Comparison of ENCODE assay signal across 1 cellular context in the genomic region with DNA sequence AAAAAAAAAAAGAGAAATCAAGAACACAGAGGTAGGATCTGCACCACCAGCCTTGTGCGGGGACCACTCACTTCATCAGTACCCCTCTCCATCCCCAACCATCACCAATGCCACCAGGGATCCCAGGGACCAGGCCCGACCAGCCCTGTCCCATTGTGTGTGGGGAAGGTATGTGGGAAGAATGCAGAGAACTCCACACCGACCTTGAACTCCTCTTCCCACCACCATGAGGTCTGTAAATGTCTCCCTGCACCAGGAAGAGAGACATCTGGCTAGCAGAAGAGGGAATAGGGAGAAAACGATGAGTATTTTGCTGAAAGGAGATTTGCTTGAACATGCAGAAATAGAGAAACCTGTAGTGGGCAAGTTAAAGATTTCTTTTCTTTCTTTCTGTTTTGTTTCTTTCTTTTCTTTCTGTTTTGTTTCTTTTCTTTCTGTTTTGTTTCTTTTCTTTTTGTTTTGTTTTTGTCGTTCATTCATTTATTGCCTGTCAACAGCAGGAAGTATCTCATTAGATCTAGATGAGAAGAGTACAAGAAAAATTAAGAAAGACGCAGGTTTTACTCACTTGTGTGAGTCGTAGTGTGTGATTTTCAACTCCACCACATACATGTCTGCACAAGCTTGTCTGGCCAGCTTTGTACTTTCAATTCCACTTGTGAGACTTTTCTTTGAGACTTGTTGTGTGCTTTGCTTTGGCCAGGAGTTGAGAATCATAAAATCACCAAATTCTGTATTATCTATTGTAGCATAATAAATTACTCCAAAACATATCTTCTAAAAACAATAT.
TF ChIP-seq lines count a peak whose summit lies in the region.

No MANE protein-coding gene starts in this region.

TF ChIP-seq in HepG2, 621 proteins besides CTCF, POLR2A, EP300 and RAD21 (continued from another document and continues in another):
- no peak for TF ChIP-seq SCMH1 (CRISPR knock-in tag; IDR thresholded peaks at IDR 0.05; ENCODE audit: borderline replicate concordance)
- no peak for TF ChIP-seq ZNF570 (CRISPR knock-in tag; IDR thresholded peaks at IDR 0.05; ENCODE audit: borderline replicate concordance)
- TF ChIP-seq, protein P1, sequence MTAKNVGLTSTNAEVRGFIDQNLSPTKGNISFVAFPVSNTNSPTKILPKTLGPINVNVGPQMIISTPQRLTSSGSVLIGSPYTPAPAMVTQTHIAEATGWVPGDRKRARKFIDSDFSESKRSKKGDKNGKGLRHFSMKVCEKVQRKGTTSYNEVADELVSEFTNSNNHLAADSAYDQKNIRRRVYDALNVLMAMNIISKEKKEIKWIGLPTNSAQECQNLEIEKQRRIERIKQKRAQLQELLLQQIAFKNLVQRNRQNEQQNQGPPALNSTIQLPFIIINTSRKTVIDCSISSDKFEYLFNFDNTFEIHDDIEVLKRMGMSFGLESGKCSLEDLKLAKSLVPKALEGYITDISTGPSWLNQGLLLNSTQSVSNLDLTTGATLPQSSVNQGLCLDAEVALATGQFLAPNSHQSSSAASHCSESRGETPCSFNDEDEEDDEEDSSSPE (CRISPR knock-in tag; IDR thresholded peaks at IDR 0.05), result peak; percentile 55; the same call in 1 of the 2 replicates
- peak in 1 of 2 experiments; percentile 31; a peak in 1 of 4 replicates for TF ChIP-seq NR2F1 (CRISPR knock-in tag; IDR thresholded peaks at IDR 0.05)
- TF ChIP-seq ZNF772 (CRISPR knock-in tag; IDR thresholded peaks at IDR 0.05), result no peak
- TF ChIP-seq HOXA9 (CRISPR knock-in tag; IDR thresholded peaks at IDR 0.05; ENCODE audit: borderline replicate concordance), result no peak
- TF ChIP-seq TARDBP (CRISPR knock-in tag; IDR thresholded peaks at IDR 0.05), result peak; percentile 56
- no peak for TF ChIP-seq MYNN (CRISPR knock-in tag; IDR thresholded peaks at IDR 0.05; ENCODE audit: low read depth)
- TF ChIP-seq, protein P2, sequence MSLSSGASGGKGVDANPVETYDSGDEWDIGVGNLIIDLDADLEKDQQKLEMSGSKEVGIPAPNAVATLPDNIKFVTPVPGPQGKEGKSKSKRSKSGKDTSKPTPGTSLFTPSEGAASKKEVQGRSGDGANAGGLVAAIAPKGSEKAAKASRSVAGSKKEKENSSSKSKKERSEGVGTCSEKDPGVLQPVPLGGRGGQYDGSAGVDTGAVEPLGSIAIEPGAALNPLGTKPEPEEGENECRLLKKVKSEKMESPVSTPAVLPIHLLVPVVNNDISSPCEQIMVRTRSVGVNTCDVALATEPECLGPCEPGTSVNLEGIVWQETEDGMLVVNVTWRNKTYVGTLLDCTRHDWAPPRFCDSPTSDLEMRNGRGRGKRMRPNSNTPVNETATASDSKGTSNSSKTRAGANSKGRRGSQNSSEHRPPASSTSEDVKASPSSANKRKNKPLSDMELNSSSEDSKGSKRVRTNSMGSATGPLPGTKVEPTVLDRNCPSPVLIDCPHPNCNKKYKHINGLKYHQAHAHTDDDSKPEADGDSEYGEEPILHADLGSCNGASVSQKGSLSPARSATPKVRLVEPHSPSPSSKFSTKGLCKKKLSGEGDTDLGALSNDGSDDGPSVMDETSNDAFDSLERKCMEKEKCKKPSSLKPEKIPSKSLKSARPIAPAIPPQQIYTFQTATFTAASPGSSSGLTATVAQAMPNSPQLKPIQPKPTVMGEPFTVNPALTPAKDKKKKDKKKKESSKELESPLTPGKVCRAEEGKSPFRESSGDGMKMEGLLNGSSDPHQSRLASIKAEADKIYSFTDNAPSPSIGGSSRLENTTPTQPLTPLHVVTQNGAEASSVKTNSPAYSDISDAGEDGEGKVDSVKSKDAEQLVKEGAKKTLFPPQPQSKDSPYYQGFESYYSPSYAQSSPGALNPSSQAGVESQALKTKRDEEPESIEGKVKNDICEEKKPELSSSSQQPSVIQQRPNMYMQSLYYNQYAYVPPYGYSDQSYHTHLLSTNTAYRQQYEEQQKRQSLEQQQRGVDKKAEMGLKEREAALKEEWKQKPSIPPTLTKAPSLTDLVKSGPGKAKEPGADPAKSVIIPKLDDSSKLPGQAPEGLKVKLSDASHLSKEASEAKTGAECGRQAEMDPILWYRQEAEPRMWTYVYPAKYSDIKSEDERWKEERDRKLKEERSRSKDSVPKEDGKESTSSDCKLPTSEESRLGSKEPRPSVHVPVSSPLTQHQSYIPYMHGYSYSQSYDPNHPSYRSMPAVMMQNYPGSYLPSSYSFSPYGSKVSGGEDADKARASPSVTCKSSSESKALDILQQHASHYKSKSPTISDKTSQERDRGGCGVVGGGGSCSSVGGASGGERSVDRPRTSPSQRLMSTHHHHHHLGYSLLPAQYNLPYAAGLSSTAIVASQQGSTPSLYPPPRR (CRISPR knock-in tag; IDR thresholded peaks at IDR 0.05; ENCODE audit: borderline replicate concordance), result peak; percentile 33; the same call in 1 of the 2 replicates
- TF ChIP-seq ZNF256 (CRISPR knock-in tag; conservative IDR thresholded peaks at IDR 0.05), result no peak
- TF ChIP-seq, protein P3, sequence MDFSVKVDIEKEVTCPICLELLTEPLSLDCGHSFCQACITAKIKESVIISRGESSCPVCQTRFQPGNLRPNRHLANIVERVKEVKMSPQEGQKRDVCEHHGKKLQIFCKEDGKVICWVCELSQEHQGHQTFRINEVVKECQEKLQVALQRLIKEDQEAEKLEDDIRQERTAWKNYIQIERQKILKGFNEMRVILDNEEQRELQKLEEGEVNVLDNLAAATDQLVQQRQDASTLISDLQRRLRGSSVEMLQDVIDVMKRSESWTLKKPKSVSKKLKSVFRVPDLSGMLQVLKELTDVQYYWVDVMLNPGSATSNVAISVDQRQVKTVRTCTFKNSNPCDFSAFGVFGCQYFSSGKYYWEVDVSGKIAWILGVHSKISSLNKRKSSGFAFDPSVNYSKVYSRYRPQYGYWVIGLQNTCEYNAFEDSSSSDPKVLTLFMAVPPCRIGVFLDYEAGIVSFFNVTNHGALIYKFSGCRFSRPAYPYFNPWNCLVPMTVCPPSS (IDR thresholded peaks at IDR 0.05), result no peak
- 0 out of 2 replicates have a peak, but pooled peaks have one; percentile 52 for TF ChIP-seq KDM2A (CRISPR knock-in tag; IDR thresholded peaks at IDR 0.05; ENCODE audit: borderline replicate concordance, low read depth)
- TF ChIP-seq KLF13 (CRISPR knock-in tag; IDR thresholded peaks at IDR 0.05), result no peak
- TF ChIP-seq KAT8 (CRISPR knock-in tag; IDR thresholded peaks at IDR 0.05), result peak; percentile 76
- no peak; the same call in 1 of the 2 replicates for TF ChIP-seq ZBTB8A (CRISPR knock-in tag; IDR thresholded peaks at IDR 0.05; ENCODE audit: borderline replicate concordance, low read depth)
- TF ChIP-seq, protein P4, sequence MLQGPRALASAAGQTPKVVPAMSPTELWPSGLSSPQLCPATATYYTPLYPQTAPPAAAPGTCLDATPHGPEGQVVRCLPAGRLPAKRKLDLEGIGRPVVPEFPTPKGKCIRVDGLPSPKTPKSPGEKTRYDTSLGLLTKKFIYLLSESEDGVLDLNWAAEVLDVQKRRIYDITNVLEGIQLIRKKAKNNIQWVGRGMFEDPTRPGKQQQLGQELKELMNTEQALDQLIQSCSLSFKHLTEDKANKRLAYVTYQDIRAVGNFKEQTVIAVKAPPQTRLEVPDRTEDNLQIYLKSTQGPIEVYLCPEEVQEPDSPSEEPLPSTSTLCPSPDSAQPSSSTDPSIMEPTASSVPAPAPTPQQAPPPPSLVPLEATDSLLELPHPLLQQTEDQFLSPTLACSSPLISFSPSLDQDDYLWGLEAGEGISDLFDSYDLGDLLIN (CRISPR knock-in tag; IDR thresholded peaks at IDR 0.05; ENCODE audit: borderline replicate concordance), result no peak
- TF ChIP-seq, protein P5, sequence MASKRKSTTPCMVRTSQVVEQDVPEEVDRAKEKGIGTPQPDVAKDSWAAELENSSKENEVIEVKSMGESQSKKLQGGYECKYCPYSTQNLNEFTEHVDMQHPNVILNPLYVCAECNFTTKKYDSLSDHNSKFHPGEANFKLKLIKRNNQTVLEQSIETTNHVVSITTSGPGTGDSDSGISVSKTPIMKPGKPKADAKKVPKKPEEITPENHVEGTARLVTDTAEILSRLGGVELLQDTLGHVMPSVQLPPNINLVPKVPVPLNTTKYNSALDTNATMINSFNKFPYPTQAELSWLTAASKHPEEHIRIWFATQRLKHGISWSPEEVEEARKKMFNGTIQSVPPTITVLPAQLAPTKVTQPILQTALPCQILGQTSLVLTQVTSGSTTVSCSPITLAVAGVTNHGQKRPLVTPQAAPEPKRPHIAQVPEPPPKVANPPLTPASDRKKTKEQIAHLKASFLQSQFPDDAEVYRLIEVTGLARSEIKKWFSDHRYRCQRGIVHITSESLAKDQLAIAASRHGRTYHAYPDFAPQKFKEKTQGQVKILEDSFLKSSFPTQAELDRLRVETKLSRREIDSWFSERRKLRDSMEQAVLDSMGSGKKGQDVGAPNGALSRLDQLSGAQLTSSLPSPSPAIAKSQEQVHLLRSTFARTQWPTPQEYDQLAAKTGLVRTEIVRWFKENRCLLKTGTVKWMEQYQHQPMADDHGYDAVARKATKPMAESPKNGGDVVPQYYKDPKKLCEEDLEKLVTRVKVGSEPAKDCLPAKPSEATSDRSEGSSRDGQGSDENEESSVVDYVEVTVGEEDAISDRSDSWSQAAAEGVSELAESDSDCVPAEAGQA (IDR thresholded peaks at IDR 0.05; ENCODE audit: low read depth), result no peak
- TF ChIP-seq, protein P5 (CRISPR knock-in tag; IDR thresholded peaks at IDR 0.05; ENCODE audit: borderline replicate concordance), result no peak
- no peak for TF ChIP-seq SUZ12 (IDR thresholded peaks at IDR 0.05; ENCODE audit: low read depth, low read length)
- no peak for TF ChIP-seq SRF (IDR thresholded peaks at IDR 0.05; ENCODE audit: low read depth, low read length)
- TF ChIP-seq, protein P6, sequence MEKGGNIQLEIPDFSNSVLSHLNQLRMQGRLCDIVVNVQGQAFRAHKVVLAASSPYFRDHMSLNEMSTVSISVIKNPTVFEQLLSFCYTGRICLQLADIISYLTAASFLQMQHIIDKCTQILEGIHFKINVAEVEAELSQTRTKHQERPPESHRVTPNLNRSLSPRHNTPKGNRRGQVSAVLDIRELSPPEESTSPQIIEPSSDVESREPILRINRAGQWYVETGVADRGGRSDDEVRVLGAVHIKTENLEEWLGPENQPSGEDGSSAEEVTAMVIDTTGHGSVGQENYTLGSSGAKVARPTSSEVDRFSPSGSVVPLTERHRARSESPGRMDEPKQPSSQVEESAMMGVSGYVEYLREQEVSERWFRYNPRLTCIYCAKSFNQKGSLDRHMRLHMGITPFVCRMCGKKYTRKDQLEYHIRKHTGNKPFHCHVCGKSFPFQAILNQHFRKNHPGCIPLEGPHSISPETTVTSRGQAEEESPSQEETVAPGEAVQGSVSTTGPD (CRISPR knock-in tag; IDR thresholded peaks at IDR 0.05), result no peak
- TF ChIP-seq KLF15 (CRISPR knock-in tag; IDR thresholded peaks at IDR 0.05; ENCODE audit: borderline replicate concordance), result no peak
- no peak for TF ChIP-seq PRPF4 (IDR thresholded peaks at IDR 0.05; ENCODE audit: low read depth, low read length, poor library complexity, severe bottlenecking)
- TF ChIP-seq ELF3 (CRISPR knock-in tag; IDR thresholded peaks at IDR 0.05), result peak; percentile 94
- TF ChIP-seq ZNF776 (CRISPR knock-in tag; IDR thresholded peaks at IDR 0.05), result no peak
- no peak for TF ChIP-seq ZNF781 (CRISPR knock-in tag; IDR thresholded peaks at IDR 0.05; ENCODE audit: borderline replicate concordance, not compliant biosample characterization)
- no peak for TF ChIP-seq FOXK2 (IDR thresholded peaks at IDR 0.05)
- TF ChIP-seq MED13 (CRISPR knock-in tag; IDR thresholded peaks at IDR 0.05), result no peak
- TF ChIP-seq ZNF629 (CRISPR knock-in tag; conservative IDR thresholded peaks at IDR 0.05), result no peak
- TF ChIP-seq CAMTA2 (CRISPR knock-in tag; IDR thresholded peaks at IDR 0.05; ENCODE audit: borderline replicate concordance), result no peak
- no peak for TF ChIP-seq ZSCAN22 (CRISPR knock-in tag; IDR thresholded peaks at IDR 0.05)
- TF ChIP-seq YY1 (IDR thresholded peaks at IDR 0.05; ENCODE audit: insufficient read depth, insufficient replicate concordance, low read depth, low read length), result no peak
- no peak for TF ChIP-seq CHD4 (IDR thresholded peaks at IDR 0.05; ENCODE audit: borderline replicate concordance, low read length)
- TF ChIP-seq XRCC5 (optimal IDR thresholded peaks at IDR 0.05; ENCODE audit: low read length), result no peak
- no peak for TF ChIP-seq MZF1 (CRISPR knock-in tag; IDR thresholded peaks at IDR 0.05; ENCODE audit: borderline replicate concordance)
- peak; percentile 70 for TF ChIP-seq SALL1 (CRISPR knock-in tag; IDR thresholded peaks at IDR 0.05)
- no peak for TF ChIP-seq ZMYM2 (CRISPR knock-in tag; IDR thresholded peaks at IDR 0.05)
- peak; percentile 70; the same call in 1 of the 2 replicates for TF ChIP-seq MYC (CRISPR knock-in tag; IDR thresholded peaks at IDR 0.05; ENCODE audit: borderline replicate concordance)
- TF ChIP-seq, protein P7, sequence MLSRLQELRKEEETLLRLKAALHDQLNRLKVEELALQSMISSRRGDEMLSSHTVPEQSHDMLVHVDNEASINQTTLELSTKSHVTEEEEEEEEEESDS (CRISPR knock-in tag; IDR thresholded peaks at IDR 0.05; ENCODE audit: borderline replicate concordance), result no peak
- peak; percentile 81 for TF ChIP-seq ZNF614 (CRISPR knock-in tag; IDR thresholded peaks at IDR 0.05; ENCODE audit: borderline replicate concordance)
- no peak for TF ChIP-seq ASH2L (IDR thresholded peaks at IDR 0.05; ENCODE audit: insufficient read length, low read depth, low read length)
- no peak for TF ChIP-seq ZNF557 (CRISPR knock-in tag; IDR thresholded peaks at IDR 0.05)
- TF ChIP-seq ZNF430 (CRISPR knock-in tag; IDR thresholded peaks at IDR 0.05), result no peak
- no peak for TF ChIP-seq ZNF572 (CRISPR knock-in tag; IDR thresholded peaks at IDR 0.05)
- TF ChIP-seq ZKSCAN5 (CRISPR knock-in tag; IDR thresholded peaks at IDR 0.05), result no peak
- TF ChIP-seq ZNF562 (CRISPR knock-in tag; IDR thresholded peaks at IDR 0.05; ENCODE audit: borderline replicate concordance), result no peak
- TF ChIP-seq STAG1 (CRISPR knock-in tag; IDR thresholded peaks at IDR 0.05), result peak; percentile 35
- no peak for TF ChIP-seq RAD51 (IDR thresholded peaks at IDR 0.05; ENCODE audit: borderline replicate concordance)
- TF ChIP-seq BCL6 (CRISPR knock-in tag; IDR thresholded peaks at IDR 0.05), result peak; percentile 78; the same call in 1 of the 2 replicates
- TF ChIP-seq SIN3A (IDR thresholded peaks at IDR 0.05; ENCODE audit: borderline replicate concordance, low read depth, low read length), result no peak
- TF ChIP-seq ZSCAN25 (CRISPR knock-in tag; IDR thresholded peaks at IDR 0.05), result peak; percentile 46; the same call in 1 of the 2 replicates
- TF ChIP-seq ZBTB1 (CRISPR knock-in tag; IDR thresholded peaks at IDR 0.05; ENCODE audit: borderline replicate concordance), result no peak
